13 cellular contexts compared by ENCODE assay signal in genomic region chr6:27148404-27148795, GRCh38.
DNase-seq lines count a peak whose midpoint lies in the region; ATAC-seq and TF ChIP-seq lines count a peak whose summit lies in the region.
"Had no signal": no experiment of that assay in that cellular context is flagged by ENCODE, and none has a peak within 500 bp of the region (broad histone marks: within the 10 kb centered on the region; RNA-seq: fewer than 3 reads in every experiment).

No MANE protein-coding gene starts in this region.

- WGBS in mammary epithelial cell (ENCODE audit: low coverage, missing lambda C conversion rate): 100% methylated on average over 2 of the region's 2 CpGs

- CTCF ChIA-PET in PC-3 (lab: Charles Lee): no interaction called here
- CTCF ChIA-PET in mammary epithelial cell (lab: Charles Lee; ENCODE audit: low non-redundant PET): no interaction called here

- ATAC-seq in PC-3 (no peak), left lobe of liver (no peak), SK-N-SH treated with all-trans-retinoic acid at 6 μM for 48 hours (no peak)

- POLR2A ChIA-PET in PC-3 (lab: Charles Lee; ENCODE audit: unreplicated experiment): no interaction called here

- H3K9ac ChIP-seq in BLaER1 treated with 17β-estradiol and CSF1 and Interleukin-3, amounts not matched to agents 10 nM and 100 nM: 0 out of 22 replicates have a peak overlapping the region, but pooled peaks of 2 of the 11 experiments have one; percentile 7 to 90
- H3K9ac ChIP-seq in PC-3 (ENCODE audit: low read length) (no peak overlapping the region), mammary epithelial cell (ENCODE audit: insufficient read depth, low read length) (no peak overlapping the region)

- TF ChIP-seq CTCF in GM12864 (IDR thresholded peaks at IDR 0.05; ENCODE audit: low read depth, low read length, missing control alignments) (no peak), PC-3 (conservative IDR thresholded peaks at IDR 0.05; ENCODE audit: low read depth, low read length) (no peak), mammary epithelial cell (conservative IDR thresholded peaks at IDR 0.05 in 1 of 2, IDR thresholded peaks at IDR 0.05 in 1 of 2; ENCODE audit: extremely low read depth in 1 of 2, insufficient read depth in 1 of 2, low read depth in 1 of 2, low read length in 2 of 2) (no peak)

- H3K27me3 ChIP-seq in BLaER1 treated with 17β-estradiol and CSF1 and Interleukin-3, amounts not matched to agents 10 nM and 100 nM: no peaks in the 10 kb centered on the region
- H3K27me3 ChIP-seq in PC-3 (ENCODE audit: low read length) (no peaks in the 10 kb centered on the region), mammary epithelial cell (ENCODE audit: insufficient read depth, low read length) (no peaks in the 10 kb centered on the region)
- H3K27me3 ChIP-seq: ascending aorta, vagina had no signal

- H3K9me3 ChIP-seq in BLaER1 treated with 17β-estradiol and CSF1 and Interleukin-3, amounts not matched to agents 10 nM and 100 nM (replicated peaks in 1 of 11): peaks cover 0 to 5% (median 0%) of the 10 kb centered on the region in 11 experiments; a peak in 1 of 22 replicates
- H3K9me3 ChIP-seq in PC-3 (ENCODE audit: low read length) (no peaks in the 10 kb centered on the region), mammary epithelial cell (replicated peaks; ENCODE audit: insufficient read depth, low read length) (no peaks in the 10 kb centered on the region)
- H3K9me3 ChIP-seq: ascending aorta, vagina had no signal

- H3K79me2 ChIP-seq in PC-3 (ENCODE audit: low read length): peaks cover 28% of the 10 kb centered on the region
- H3K79me2 ChIP-seq in mammary epithelial cell (ENCODE audit: insufficient read depth, low read length): peaks cover 21% of the 10 kb centered on the region

- peak overlapping the region in 2 of 11 experiments; percentile 94 to 98; a peak in 2 of 22 replicates for H3K27ac ChIP-seq in BLaER1 treated with 17β-estradiol and CSF1 and Interleukin-3, amounts not matched to agents 10 nM and 100 nM
- H3K27ac ChIP-seq in PC-3 (ENCODE audit: low read length): no peak overlapping the region
- H3K27ac ChIP-seq in mammary epithelial cell (ENCODE audit: insufficient read depth, low read depth, low read length): no peak overlapping the region
- H3K27ac ChIP-seq: vagina had no signal

- peaks cover 6% of the 10 kb centered on the region for H3F3A ChIP-seq in PC-3 (ENCODE audit: low read length, unreplicated experiment)

- peak overlapping the region in 8 of 11 experiments; percentile 66 to 94 (median 84); a peak in 10 of 22 replicates for H3K4me2 ChIP-seq in BLaER1 treated with 17β-estradiol and CSF1 and Interleukin-3, amounts not matched to agents 10 nM and 100 nM
- H3K4me2 ChIP-seq in PC-3 (ENCODE audit: low read length): peak overlapping the region; percentile 87
- peak overlapping the region; percentile 75 for H3K4me2 ChIP-seq in mammary epithelial cell (ENCODE audit: insufficient read depth, low read depth, low read length)

- H2AFZ ChIP-seq in PC-3 (ENCODE audit: low read length) (no peak overlapping the region), mammary epithelial cell (ENCODE audit: low read depth, low read length) (no peak overlapping the region)

- no peaks in the 10 kb centered on the region for H3K9me2 ChIP-seq in PC-3 (replicated peaks; ENCODE audit: low read length)

- peaks cover 0 to 28% (median 0%) of the 10 kb centered on the region in 11 experiments; a peak in 9 of 22 replicates for H4K20me1 ChIP-seq in BLaER1 treated with 17β-estradiol and CSF1 and Interleukin-3, amounts not matched to agents 10 nM and 100 nM
- H4K20me1 ChIP-seq in PC-3 (ENCODE audit: low read length): peaks cover 5% of the 10 kb centered on the region; the same call in 1 of the 2 replicates
- H4K20me1 ChIP-seq in mammary epithelial cell (ENCODE audit: insufficient read depth, low read length): no peaks in the 10 kb centered on the region

- dilution Hi-C loops in mammary epithelial cell (cut with HindIII; ENCODE audit: low sequenced_read_pairs): loop anchor here (25.0 kb wide), 2 partner anchors 739 to 961 kb away; a partner anchor contains a TSS

- DNase-seq in GM12864 (ENCODE audit: low read depth): no peak
- DNase-seq in PC-3: peak; percentile 42
- DNase-seq in mammary epithelial cell: no peak
- no peak for DNase-seq in NOMO-1 treated with DMSO at 0.1 percent for 48 hours (lab: John Stamatoyannopoulos, UW; ENCODE audit: unreplicated experiment)
- DNase-seq in NCI-H2107 treated with DMSO at 0.1 percent for 48 hours (lab: John Stamatoyannopoulos, UW; ENCODE audit: unreplicated experiment): no peak
- no peak for DNase-seq in left lobe of liver (ENCODE audit: low spot score)
- DNase-seq: activated T-cell treated with anti-CD3 and anti-CD28 coated beads, Interleukin-2, amount 50 U/mL, for 24 hours; NCI-H2081; stimulated activated naive CD4-positive, alpha-beta T cell treated with Interleukin-2 at 50 U/mL for 16 hours had no signal

- intact Hi-C loops in PC-3 (cut with micrococcal nuclease): loop anchor here (5.0 kb wide), 5 partner anchors 664 to 1026 kb away; a partner anchor contains a TSS
- intact Hi-C loops in mammary epithelial cell (cut with micrococcal nuclease): loop anchor here (5.0 to 10.0 kb wide), 3 partner anchors 744 to 1106 kb away; a partner anchor contains a TSS

- H3K4me1 ChIP-seq in BLaER1 treated with 17β-estradiol and CSF1 and Interleukin-3, amounts not matched to agents 10 nM and 100 nM: peaks cover 15 to 34% (median 21%) of the 10 kb centered on the region in 10 experiments; a peak in 19 of 20 replicates
- H3K4me1 ChIP-seq in PC-3 (ENCODE audit: insufficient read depth, low read length) (peaks cover 21% of the 10 kb centered on the region; the same call in 1 of the 2 replicates), mammary epithelial cell (ENCODE audit: insufficient read depth, low read length) (peaks cover 5% of the 10 kb centered on the region)
- H3K4me1 ChIP-seq: ascending aorta had no signal

- H3K36me3 ChIP-seq in BLaER1 treated with 17β-estradiol and CSF1 and Interleukin-3, amounts not matched to agents 10 nM and 100 nM: peaks cover 0 to 6% (median 0%) of the 10 kb centered on the region in 11 experiments; a peak in 5 of 22 replicates
- no peaks in the 10 kb centered on the region for H3K36me3 ChIP-seq in PC-3 (ENCODE audit: low read depth, low read length)
- H3K36me3 ChIP-seq in mammary epithelial cell (ENCODE audit: insufficient read depth, low read length): no peaks in the 10 kb centered on the region
- H3K36me3 ChIP-seq: ascending aorta, vagina had no signal

- in situ Hi-C loops in mammary epithelial cell (cut with MboI; ENCODE audit: low sequenced_read_pairs in 2 of 2): loop anchor here (25.0 kb wide), 4 partner anchors 811 to 1111 kb away; a partner anchor contains a TSS

- BruUV-seq in PC-3 (replicated peaks; lab: Mats Ljungman, UMichigan) (no TSS peak), mammary epithelial cell (replicated peaks; lab: Mats Ljungman, UMichigan) (no TSS peak)

- H3K4me3 ChIP-seq in BLaER1 treated with 17β-estradiol and CSF1 and Interleukin-3, amounts not matched to agents 10 nM and 100 nM: 0 out of 20 replicates have a peak overlapping the region, but pooled peaks of 1 of the 10 experiments have one; percentile 79
- H3K4me3 ChIP-seq in GM12864 (ENCODE audit: low read depth, low read length): peak overlapping the region; percentile 11; the same call in 1 of the 2 replicates
- H3K4me3 ChIP-seq in PC-3 (ENCODE audit: low read length): peak overlapping the region; percentile 69
- H3K4me3 ChIP-seq in mammary epithelial cell (replicated peaks in 1 of 3; ENCODE audit: insufficient read depth in 1 of 3, low read depth in 2 of 3, low read length in 3 of 3): no peak overlapping the region

TF ChIP-seq in SK-N-SH treated with all-trans-retinoic acid at 6 μM for 48 hours, 23 proteins besides CTCF, POLR2A, EP300 and RAD21 (continues in another document):
- TF ChIP-seq CREB5 (CRISPR knock-in tag; IDR thresholded peaks at IDR 0.05; ENCODE audit: low read depth) (no peak), BACH2 (CRISPR knock-in tag; IDR thresholded peaks at IDR 0.05; ENCODE audit: borderline replicate concordance) (no peak), TSHZ2 (CRISPR knock-in tag; IDR thresholded peaks at IDR 0.05) (no peak), ZFP3 (CRISPR knock-in tag; IDR thresholded peaks at IDR 0.05) (no peak)

Comparison
In these comparisons a context has a peak if more than half of its experiments do, and no peak if none do; other contexts are left out.
1. H3K4me3 ChIP-seq: peak in GM12864 (single experiment) and PC-3 (single experiment); none in mammary epithelial cell (0 of 3).
2. Peak in every context shown above with its lines, with median percentiles within 50 percentile points of each other: H3K4me2 ChIP-seq.